In the genomic region with DNA sequence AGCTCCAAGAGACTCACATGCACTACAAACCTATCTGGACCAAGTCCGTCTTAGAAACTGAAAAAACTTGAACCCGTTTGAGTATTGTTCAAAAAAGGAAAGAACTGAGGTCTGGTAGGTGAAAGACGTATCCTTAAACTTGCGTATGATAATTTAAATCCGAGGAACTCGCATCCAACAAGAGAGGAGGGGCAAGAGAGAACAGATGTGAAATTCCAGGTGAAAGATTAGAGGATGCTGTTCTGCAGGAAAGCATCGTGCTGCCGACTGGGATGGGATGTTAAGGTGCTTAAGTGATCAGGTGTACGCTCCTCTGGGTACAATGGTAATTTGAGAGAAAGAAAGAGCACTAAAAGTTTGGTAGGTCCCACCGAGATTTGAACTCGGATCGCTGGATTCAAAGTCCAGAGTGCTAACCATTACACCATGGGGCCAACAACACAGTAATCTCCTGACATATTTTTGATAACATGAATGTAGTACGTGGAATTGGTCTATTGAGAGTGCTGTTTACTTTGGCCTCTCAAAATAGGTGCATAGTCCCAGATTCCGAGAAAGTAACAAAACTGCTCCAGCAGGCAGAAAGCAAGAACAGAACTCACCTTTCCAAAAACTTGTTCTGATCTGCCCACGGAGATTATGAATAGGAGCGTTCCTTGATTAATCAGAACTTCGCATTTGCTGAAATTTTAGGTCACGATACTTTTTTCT, we compare ENCODE assay signal across 1 cellular context.
TF ChIP-seq lines count a peak whose summit lies in the region.

No MANE protein-coding gene starts in this region.

TF ChIP-seq in HepG2, 621 proteins besides CTCF, POLR2A, EP300 and RAD21 (continued from another document and continues in another):
- TF ChIP-seq ZNF274 (CRISPR knock-in tag; IDR thresholded peaks at IDR 0.05), result no peak
- peak; percentile 12; the same call in 1 of the 2 replicates for TF ChIP-seq PPARG (CRISPR knock-in tag; conservative IDR thresholded peaks at IDR 0.05)
- TF ChIP-seq NR1H2 (CRISPR knock-in tag; IDR thresholded peaks at IDR 0.05; ENCODE audit: borderline replicate concordance, low read depth), result no peak
- peak; percentile 49; the same call in 1 of the 2 replicates for TF ChIP-seq EHMT2 (IDR thresholded peaks at IDR 0.05; ENCODE audit: borderline replicate concordance, low read depth, low read length)
- peak; percentile 40; the same call in 1 of the 2 replicates for TF ChIP-seq ZNF205 (CRISPR knock-in tag; IDR thresholded peaks at IDR 0.05)
- TF ChIP-seq TBP (CRISPR knock-in tag; IDR thresholded peaks at IDR 0.05), result no peak
- no peak for TF ChIP-seq TMF1 (CRISPR knock-in tag; IDR thresholded peaks at IDR 0.05; ENCODE audit: low read depth)
- no peak for TF ChIP-seq HMGA1 (CRISPR knock-in tag; conservative IDR thresholded peaks at IDR 0.05)
- TF ChIP-seq ZNF724P (CRISPR knock-in tag; IDR thresholded peaks at IDR 0.05; ENCODE audit: borderline replicate concordance), result no peak
- TF ChIP-seq, protein P1, sequence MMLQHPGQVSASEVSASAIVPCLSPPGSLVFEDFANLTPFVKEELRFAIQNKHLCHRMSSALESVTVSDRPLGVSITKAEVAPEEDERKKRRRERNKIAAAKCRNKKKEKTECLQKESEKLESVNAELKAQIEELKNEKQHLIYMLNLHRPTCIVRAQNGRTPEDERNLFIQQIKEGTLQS (CRISPR knock-in tag; IDR thresholded peaks at IDR 0.05), result no peak
- TF ChIP-seq ZNF121 (CRISPR knock-in tag; IDR thresholded peaks at IDR 0.05), result no peak
- TF ChIP-seq RFXAP (CRISPR knock-in tag; IDR thresholded peaks at IDR 0.05; ENCODE audit: borderline replicate concordance), result no peak; the same call in 1 of the 2 replicates
- peak; percentile 26 for TF ChIP-seq TBL1XR1 (IDR thresholded peaks at IDR 0.05; ENCODE audit: borderline replicate concordance, low read length, partially characterized antibody)
- TF ChIP-seq MEIS1 (CRISPR knock-in tag; IDR thresholded peaks at IDR 0.05; ENCODE audit: borderline replicate concordance), result no peak
- no peak for TF ChIP-seq ZHX2 (IDR thresholded peaks at IDR 0.05; ENCODE audit: low read depth)
- TF ChIP-seq ZHX2 (CRISPR knock-in tag; IDR thresholded peaks at IDR 0.05; ENCODE audit: borderline replicate concordance), result no peak; the same call in 1 of the 2 replicates
- TF ChIP-seq, protein P2, sequence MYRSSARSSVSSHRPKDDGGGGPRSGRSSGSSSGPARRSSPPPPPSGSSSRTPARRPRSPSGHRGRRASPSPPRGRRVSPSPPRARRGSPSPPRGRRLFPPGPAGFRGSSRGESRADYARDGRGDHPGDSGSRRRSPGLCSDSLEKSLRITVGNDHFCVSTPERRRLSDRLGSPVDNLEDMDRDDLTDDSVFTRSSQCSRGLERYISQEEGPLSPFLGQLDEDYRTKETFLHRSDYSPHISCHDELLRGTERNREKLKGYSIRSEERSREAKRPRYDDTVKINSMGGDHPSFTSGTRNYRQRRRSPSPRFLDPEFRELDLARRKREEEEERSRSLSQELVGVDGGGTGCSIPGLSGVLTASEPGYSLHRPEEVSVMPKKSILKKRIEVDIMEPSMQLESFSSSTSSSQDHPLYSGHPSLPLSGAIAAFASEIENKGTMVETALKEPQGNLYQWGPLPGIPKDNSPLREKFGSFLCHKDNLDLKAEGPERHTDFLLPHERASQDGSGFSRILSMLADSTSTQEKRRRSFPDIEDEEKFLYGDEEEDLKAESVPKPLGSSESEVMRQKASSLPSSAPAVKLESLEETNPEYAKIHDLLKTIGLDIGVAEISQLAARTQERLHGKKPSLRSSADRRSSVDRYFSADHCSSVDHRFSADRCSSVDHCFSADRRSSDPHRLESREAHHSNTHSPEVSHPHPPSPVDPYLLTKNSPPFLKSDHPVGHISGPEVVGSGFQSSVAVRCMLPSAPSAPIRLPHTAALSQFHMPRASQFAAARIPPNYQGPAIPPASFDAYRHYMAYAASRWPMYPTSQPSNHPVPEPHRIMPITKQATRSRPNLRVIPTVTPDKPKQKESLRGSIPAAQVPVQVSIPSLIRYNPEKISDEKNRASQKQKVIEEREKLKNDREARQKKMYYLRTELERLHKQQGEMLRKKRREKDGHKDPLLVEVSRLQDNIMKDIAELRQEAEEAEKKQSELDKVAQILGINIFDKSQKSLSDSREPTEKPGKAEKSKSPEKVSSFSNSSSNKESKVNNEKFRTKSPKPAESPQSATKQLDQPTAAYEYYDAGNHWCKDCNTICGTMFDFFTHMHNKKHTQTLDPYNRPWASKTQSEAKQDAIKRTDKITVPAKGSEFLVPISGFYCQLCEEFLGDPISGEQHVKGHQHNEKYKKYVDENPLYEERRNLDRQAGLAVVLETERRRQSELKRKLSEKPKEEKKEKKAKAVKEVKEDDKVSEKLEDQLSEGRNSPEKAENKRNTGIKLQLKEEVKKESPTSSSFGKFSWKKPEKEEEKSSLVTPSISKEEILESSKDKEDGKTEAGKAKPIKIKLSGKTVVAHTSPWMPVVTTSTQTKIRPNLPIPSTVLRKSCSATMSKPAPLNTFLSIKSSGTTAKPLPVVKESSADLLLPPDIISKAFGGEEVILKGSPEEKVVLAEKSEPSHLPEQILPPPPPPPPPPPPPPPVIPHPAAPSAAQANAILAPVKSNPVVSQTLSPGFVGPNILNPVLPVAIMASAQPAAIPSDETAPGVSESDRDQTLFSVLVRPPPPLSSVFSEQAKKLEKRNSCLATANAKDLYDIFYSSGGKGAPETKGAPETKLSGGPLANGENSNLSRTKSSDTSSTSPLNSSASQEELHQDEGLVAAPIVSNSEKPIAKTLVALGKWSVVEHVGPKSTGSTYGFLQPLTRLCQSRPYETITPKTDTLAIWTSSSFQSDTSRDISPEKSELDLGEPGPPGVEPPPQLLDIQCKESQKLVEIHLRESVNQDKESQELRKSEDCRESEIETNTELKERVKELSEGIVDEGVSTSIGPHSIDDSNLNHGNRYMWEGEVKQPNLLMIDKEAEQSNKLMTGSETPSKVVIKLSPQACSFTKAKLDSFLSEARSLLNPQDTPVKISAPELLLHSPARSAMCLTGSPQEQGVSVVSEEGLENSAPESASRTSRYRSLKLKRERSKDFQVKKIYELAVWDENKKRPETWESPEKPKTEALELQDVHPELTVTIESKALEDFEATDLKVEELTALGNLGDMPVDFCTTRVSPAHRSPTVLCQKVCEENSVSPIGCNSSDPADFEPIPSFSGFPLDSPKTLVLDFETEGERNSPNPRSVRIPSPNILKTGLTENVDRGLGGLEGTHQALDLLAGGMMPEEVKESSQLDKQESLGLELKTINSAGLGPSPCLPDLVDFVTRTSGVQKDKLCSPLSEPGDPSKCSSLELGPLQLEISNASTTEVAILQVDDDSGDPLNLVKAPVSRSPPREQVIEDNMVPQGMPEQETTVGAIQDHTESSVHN (CRISPR knock-in tag; IDR thresholded peaks at IDR 0.05), result no peak
- TF ChIP-seq ESRRA (CRISPR knock-in tag; IDR thresholded peaks at IDR 0.05; ENCODE audit: low read depth), result no peak
- no peak for TF ChIP-seq TEAD2 (CRISPR knock-in tag; IDR thresholded peaks at IDR 0.05)
- TF ChIP-seq, protein P3, sequence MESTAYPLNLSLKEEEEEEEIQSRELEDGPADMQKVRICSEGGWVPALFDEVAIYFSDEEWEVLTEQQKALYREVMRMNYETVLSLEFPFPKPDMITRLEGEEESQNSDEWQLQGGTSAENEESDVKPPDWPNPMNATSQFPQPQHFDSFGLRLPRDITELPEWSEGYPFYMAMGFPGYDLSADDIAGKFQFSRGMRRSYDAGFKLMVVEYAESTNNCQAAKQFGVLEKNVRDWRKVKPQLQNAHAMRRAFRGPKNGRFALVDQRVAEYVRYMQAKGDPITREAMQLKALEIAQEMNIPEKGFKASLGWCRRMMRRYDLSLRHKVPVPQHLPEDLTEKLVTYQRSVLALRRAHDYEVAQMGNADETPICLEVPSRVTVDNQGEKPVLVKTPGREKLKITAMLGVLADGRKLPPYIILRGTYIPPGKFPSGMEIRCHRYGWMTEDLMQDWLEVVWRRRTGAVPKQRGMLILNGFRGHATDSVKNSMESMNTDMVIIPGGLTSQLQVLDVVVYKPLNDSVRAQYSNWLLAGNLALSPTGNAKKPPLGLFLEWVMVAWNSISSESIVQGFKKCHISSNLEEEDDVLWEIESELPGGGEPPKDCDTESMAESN (CRISPR knock-in tag; conservative IDR thresholded peaks at IDR 0.05), result no peak
- TF ChIP-seq, protein P4, sequence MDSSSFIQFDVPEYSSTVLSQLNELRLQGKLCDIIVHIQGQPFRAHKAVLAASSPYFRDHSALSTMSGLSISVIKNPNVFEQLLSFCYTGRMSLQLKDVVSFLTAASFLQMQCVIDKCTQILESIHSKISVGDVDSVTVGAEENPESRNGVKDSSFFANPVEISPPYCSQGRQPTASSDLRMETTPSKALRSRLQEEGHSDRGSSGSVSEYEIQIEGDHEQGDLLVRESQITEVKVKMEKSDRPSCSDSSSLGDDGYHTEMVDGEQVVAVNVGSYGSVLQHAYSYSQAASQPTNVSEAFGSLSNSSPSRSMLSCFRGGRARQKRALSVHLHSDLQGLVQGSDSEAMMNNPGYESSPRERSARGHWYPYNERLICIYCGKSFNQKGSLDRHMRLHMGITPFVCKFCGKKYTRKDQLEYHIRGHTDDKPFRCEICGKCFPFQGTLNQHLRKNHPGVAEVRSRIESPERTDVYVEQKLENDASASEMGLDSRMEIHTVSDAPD (CRISPR knock-in tag; IDR thresholded peaks at IDR 0.05), result no peak
- TF ChIP-seq CHD2 (IDR thresholded peaks at IDR 0.05; ENCODE audit: low read depth, low read length), result no peak
- no peak for TF ChIP-seq HOXA7 (CRISPR knock-in tag; IDR thresholded peaks at IDR 0.05)
- TF ChIP-seq, protein P5, sequence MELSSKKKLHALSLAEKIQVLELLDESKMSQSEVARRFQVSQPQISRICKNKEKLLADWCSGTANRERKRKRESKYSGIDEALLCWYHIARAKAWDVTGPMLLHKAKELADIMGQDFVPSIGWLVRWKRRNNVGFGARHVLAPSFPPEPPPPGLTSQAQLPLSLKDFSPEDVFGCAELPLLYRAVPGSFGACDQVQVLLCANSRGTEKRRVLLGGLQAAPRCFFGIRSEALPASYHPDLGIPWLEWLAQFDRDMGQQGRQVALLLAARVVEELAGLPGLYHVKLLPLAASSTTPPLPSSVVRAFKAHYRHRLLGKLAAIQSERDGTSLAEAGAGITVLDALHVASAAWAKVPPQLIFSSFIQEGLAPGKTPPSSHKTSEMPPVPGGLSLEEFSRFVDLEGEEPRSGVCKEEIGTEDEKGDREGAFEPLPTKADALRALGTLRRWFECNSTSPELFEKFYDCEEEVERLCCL (CRISPR knock-in tag; IDR thresholded peaks at IDR 0.05; ENCODE audit: borderline replicate concordance), result no peak
- no peak for TF ChIP-seq FOXO4 (CRISPR knock-in tag; conservative IDR thresholded peaks at IDR 0.05)
- TF ChIP-seq MIXL1 (CRISPR knock-in tag; IDR thresholded peaks at IDR 0.05), result peak; percentile 80
- no peak for TF ChIP-seq TCF7 (IDR thresholded peaks at IDR 0.05; ENCODE audit: low read depth)
